In genomic region chr14:54440037-54440436, GRCh38 we compare ENCODE assay signal across 8 cellular contexts. TPM values are rescaled to one million over a fixed set of nuclear protein-coding genes. Genes with fewer than 3 reads are reported as not detected.
A peak's percentile ranks its signal among the peaks of the same experiment; 100 is the strongest.
DNase-seq lines count a peak whose midpoint lies in the region; ATAC-seq and TF ChIP-seq lines count a peak whose summit lies in the region.

No MANE protein-coding gene starts in this region.

- peak overlapping the region; percentile 87 for H3K4me3 Mint-ChIP-seq in progenitor cell of endocrine pancreas (ENCODE audit: low read depth)

- DNase-seq in SJCRH30 (no peak), progenitor cell of endocrine pancreas (ENCODE audit: low spot score, unreplicated experiment) (no peak), RPMI8226 (no peak), GM20000 (ENCODE audit: low spot score) (no peak)

- peaks cover 2% of the 10 kb centered on the region for H3K36me3 Mint-ChIP-seq in progenitor cell of endocrine pancreas (ENCODE audit: insufficient read depth)

- no peaks in the 10 kb centered on the region for H3K9me3 ChIP-seq in ES-I3 (ENCODE audit: control insufficient read depth, insufficient read depth, low read length)
- H3K9me3 ChIP-seq in SJCRH30 (replicated peaks): no peaks in the 10 kb centered on the region
- no peaks in the 10 kb centered on the region for H3K9me3 ChIP-seq in esophagus (ENCODE audit: control insufficient read depth in 2 of 2, insufficient read depth in 1 of 2, low read depth in 1 of 2, low read length in 1 of 2)

- no peak for TF ChIP-seq CTCF in progenitor cell of endocrine pancreas (IDR thresholded peaks at IDR 0.05; ENCODE audit: unreplicated experiment)
- no peak for TF ChIP-seq CTCF in GM20000 (IDR thresholded peaks at IDR 0.05; ENCODE audit: extremely low read depth, missing control alignments)

- peak overlapping the region; percentile 73 for H3K4me3 ChIP-seq in SJCRH30
- peak overlapping the region; percentile 7 to 89 for H3K4me3 ChIP-seq in esophagus (ENCODE audit: low read depth in 1 of 2, low read length in 2 of 2)

- peaks cover 20% of the 10 kb centered on the region for H3K4me1 ChIP-seq in ES-I3 (ENCODE audit: insufficient read depth, low read length)
- H3K4me1 ChIP-seq in SJCRH30: no peaks in the 10 kb centered on the region
- H3K4me1 ChIP-seq in esophagus (ENCODE audit: control insufficient read depth in 2 of 2, insufficient read depth in 2 of 2, low read length in 1 of 2): peaks cover 0 to 2% of the 10 kb centered on the region in 2 donors

- peaks cover 5% of the 10 kb centered on the region for H3K27me3 Mint-ChIP-seq in progenitor cell of endocrine pancreas

- no peaks in the 10 kb centered on the region for H3K36me3 ChIP-seq in ES-I3 (ENCODE audit: insufficient read depth, low read length)
- H3K36me3 ChIP-seq in SJCRH30: peaks cover 10% of the 10 kb centered on the region
- H3K36me3 ChIP-seq in esophagus (ENCODE audit: control insufficient read depth in 2 of 2, insufficient read depth in 2 of 2, low read length in 1 of 2): no peaks in the 10 kb centered on the region

- H3K9me3 Mint-ChIP-seq in progenitor cell of endocrine pancreas (ENCODE audit: low read depth): no peaks in the 10 kb centered on the region

- H3K27me3 ChIP-seq in SJCRH30 (no peaks in the 10 kb centered on the region), esophagus (ENCODE audit: control insufficient read depth in 1 of 2, insufficient read depth in 2 of 2, low read length in 2 of 2) (no peaks in the 10 kb centered on the region)

- H3K4me1 Mint-ChIP-seq in progenitor cell of endocrine pancreas (ENCODE audit: low read depth): peaks cover 20% of the 10 kb centered on the region

- 41 to 45% methylated on average over 7 of the region's 7 CpGs for WGBS in esophagus, 2 donors

- peak overlapping the region; percentile 86 for H3K9ac ChIP-seq in ES-I3 (ENCODE audit: low read depth, low read length)

- no peak for ATAC-seq in HG03280 (IDR thresholded peaks at IDR 0.05; ENCODE audit: unreplicated experiment)
- no peak for ATAC-seq in GM19351 (IDR thresholded peaks at IDR 0.05; ENCODE audit: unreplicated experiment)

- peak overlapping the region; percentile 77 for H3K27ac ChIP-seq in SJCRH30
- H3K27ac ChIP-seq in esophagus (ENCODE audit: low read depth in 2 of 2, low read length in 1 of 2): no peak overlapping the region

- H3K27ac Mint-ChIP-seq in progenitor cell of endocrine pancreas: peak overlapping the region; percentile 96

RNA-seq across cellular contexts. Expression of gene CNIH1, which starts 1.1 kb away (rescaled TPM):
- 173 and 179 TPM in 2 replicates for total RNA-seq in SJCRH30 (2014; rRNA removed; shearing (Covaris generic))
- polyA plus RNA-seq in esophagus: 10 to 100 TPM; 41.6 to 91.4 TPM
- 106 and 111 TPM in 2 replicates for total RNA-seq in progenitor cell of endocrine pancreas

RNA-seq across cellular contexts. Expression of gene CDKN3, which starts 43.2 kb away (rescaled TPM):
- 33.4 and 47.3 TPM in 2 replicates for total RNA-seq in SJCRH30 (2014; rRNA removed; shearing (Covaris generic))
- 10 to 100 TPM; 17.0 to 25.5 TPM for polyA plus RNA-seq in esophagus
- total RNA-seq in progenitor cell of endocrine pancreas: 20.2 and 20.5 TPM in 2 replicates

RNA-seq across cellular contexts. Expression of gene GMFB, which starts 48.7 kb away (rescaled TPM):
- 68.5 and 74.3 TPM in 2 replicates for total RNA-seq in SJCRH30 (2014; rRNA removed; shearing (Covaris generic))
- 10 to 100 TPM in 1 of 2 donors, 1 to 10 TPM in 1; 6.9 to 10.5 TPM for polyA plus RNA-seq in esophagus
- total RNA-seq in progenitor cell of endocrine pancreas: 47.6 and 57.5 TPM in 2 replicates
